In genomic region chr10:103847909-103848468, GRCh38 we compare ENCODE assay signal across 10 cellular contexts. TPM values are rescaled to one million over a fixed set of nuclear protein-coding genes. Genes with fewer than 3 reads are reported as not detected.
DNase-seq lines count a peak whose midpoint lies in the region; ATAC-seq, FAIRE-seq and TF ChIP-seq lines count a peak whose summit lies in the region.
"Had no signal": no experiment of that assay in that cellular context is flagged by ENCODE, and none has a peak within 500 bp of the region (broad histone marks: within the 10 kb centered on the region; RNA-seq: fewer than 3 reads in every experiment).

No MANE protein-coding gene starts in this region.

- WGBS in A549 (ENCODE audit: missing lambda C conversion rate): 62% methylated on average over 8 of the region's 8 CpGs
- 69 to 87% methylated on average over 5 of the region's 8 CpGs for WGBS in gastroesophageal sphincter (ENCODE audit: low coverage in 1 of 2), 2 donors
- WGBS in pancreas, 2 donors: 74 to 76% methylated on average over 8 of the region's 8 CpGs

- intact Hi-C loops in activated T-helper 2 cell treated with anti-CD3 and anti-CD28 coated beads, Interferon-gamma antibody, Interleukin-2, Interleukin-4, amounts not matched to agents 10 μg/mL and 5 μg/mL and 100 μg/mL, durations not matched to agents 14 hours and 24 hours and 36 hours (cut with micrococcal nuclease): no loop called here
- intact Hi-C loops in pancreas (cut with DNase I): loop anchor here in 1 of 3 donors (10.0 kb wide), 1 partner anchor 123 kb away; no protein-coding TSS in a partner anchor

- no peak overlapping the region for H3K27ac ChIP-seq in A549
- peak overlapping the region; percentile 89 for H3K27ac ChIP-seq in RWPE2 (ENCODE audit: poor library complexity, severe bottlenecking)
- H3K27ac ChIP-seq in foreskin keratinocyte: no peak overlapping the region
- peak overlapping the region in 1 of 4 donors; percentile 87 for H3K27ac ChIP-seq in gastroesophageal sphincter
- no peak overlapping the region for H3K27ac ChIP-seq in pancreas
- H3K27ac ChIP-seq: body of pancreas had no signal

- H3K27me3 ChIP-seq in RWPE2 (ENCODE audit: insufficient read depth, poor library complexity, severe bottlenecking): no peaks in the 10 kb centered on the region
- no peaks in the 10 kb centered on the region for H3K27me3 ChIP-seq in foreskin keratinocyte
- H3K27me3 ChIP-seq in gastroesophageal sphincter: no peaks in the 10 kb centered on the region
- no peaks in the 10 kb centered on the region for H3K27me3 ChIP-seq in pancreas
- H3K27me3 ChIP-seq: body of pancreas had no signal

- no peak for TF ChIP-seq EP300 in A549 (IDR thresholded peaks at IDR 0.05)
- TF ChIP-seq EP300 in gastroesophageal sphincter (IDR thresholded peaks at IDR 0.05): no peak

- no peak overlapping the region for H3K4me3 Mint-ChIP-seq in activated T-helper 2 cell treated with anti-CD3 and anti-CD28 coated beads, Interferon-gamma antibody, Interleukin-2, Interleukin-4, amounts not matched to agents 10 μg/mL and 5 μg/mL and 100 μg/mL, durations not matched to agents 14 hours and 24 hours and 36 hours (ENCODE audit: low read depth)

- TF ChIP-seq POLR2A in A549 (IDR thresholded peaks at IDR 0.05; ENCODE audit: low read length) (no peak), gastroesophageal sphincter (IDR thresholded peaks at IDR 0.05) (no peak)

- no peak overlapping the region for H3K4me2 ChIP-seq in A549

- FAIRE-seq in A549 (lab: Jason Lieb, UNC): no peak
- no peak for FAIRE-seq in pancreas (lab: Jason Lieb, UNC)

- H3K36me3 Mint-ChIP-seq in activated T-helper 2 cell treated with anti-CD3 and anti-CD28 coated beads, Interferon-gamma antibody, Interleukin-2, Interleukin-4, amounts not matched to agents 10 μg/mL and 5 μg/mL and 100 μg/mL, durations not matched to agents 14 hours and 24 hours and 36 hours (ENCODE audit: low read depth): no peaks in the 10 kb centered on the region
- H3K36me3 Mint-ChIP-seq: naive thymus-derived CD8-positive, alpha-beta T cell had no signal

- peaks cover 30% of the 10 kb centered on the region for H3K36me3 ChIP-seq in RWPE2 (ENCODE audit: low read depth)
- H3K36me3 ChIP-seq in gastroesophageal sphincter: no peaks in the 10 kb centered on the region
- no peaks in the 10 kb centered on the region for H3K36me3 ChIP-seq in pancreas

- TF ChIP-seq CTCF in A549 (IDR thresholded peaks at IDR 0.05) (no peak; the same call in 2 of the 3 replicates), RWPE2 (IDR thresholded peaks at IDR 0.05; ENCODE audit: poor library complexity, severe bottlenecking) (peak; percentile 16), foreskin keratinocyte (conservative IDR thresholded peaks at IDR 0.05) (peak; percentile 44), gastroesophageal sphincter (IDR thresholded peaks at IDR 0.05) (no peak), pancreas (IDR thresholded peaks at IDR 0.05) (no peak)

- TF ChIP-seq RAD21 in A549 (conservative IDR thresholded peaks at IDR 0.05 in 1 of 2, IDR thresholded peaks at IDR 0.05 in 1 of 2): no peak

- ATAC-seq in A549: peak; percentile 72 to 84; a peak in 5 of 6 replicates
- ATAC-seq in RWPE2 (ENCODE audit: low read depth): no peak
- peak; percentile 28 for ATAC-seq in foreskin keratinocyte
- no peak for ATAC-seq in gastroesophageal sphincter
- no peak for ATAC-seq in pancreas
- ATAC-seq: body of pancreas had no signal

- CTCF ChIA-PET in A549 (lab: Yijun Ruan, JAX): interaction anchor here (0.8 to 3.3 kb wide), 17 partner anchors 8 to 444 kb away, joined by 3 to 30 read pairs (median 4); no protein-coding TSS in a partner anchor

- no peak overlapping the region for H3K27ac Mint-ChIP-seq in activated T-helper 2 cell treated with anti-CD3 and anti-CD28 coated beads, Interferon-gamma antibody, Interleukin-2, Interleukin-4, amounts not matched to agents 10 μg/mL and 5 μg/mL and 100 μg/mL, durations not matched to agents 14 hours and 24 hours and 36 hours

- H3K9me3 Mint-ChIP-seq in activated T-helper 2 cell treated with anti-CD3 and anti-CD28 coated beads, Interferon-gamma antibody, Interleukin-2, Interleukin-4, amounts not matched to agents 10 μg/mL and 5 μg/mL and 100 μg/mL, durations not matched to agents 14 hours and 24 hours and 36 hours: no peaks in the 10 kb centered on the region
- H3K9me3 Mint-ChIP-seq: naive thymus-derived CD8-positive, alpha-beta T cell had no signal

- H3K9me3 ChIP-seq in A549 (no peaks in the 10 kb centered on the region), RWPE2 (ENCODE audit: severe bottlenecking) (no peaks in the 10 kb centered on the region), gastroesophageal sphincter (no peaks in the 10 kb centered on the region), pancreas (no peaks in the 10 kb centered on the region)
- H3K9me3 ChIP-seq: body of pancreas had no signal

- H3K4me1 ChIP-seq in A549: no peaks in the 10 kb centered on the region
- H3K4me1 ChIP-seq in RWPE2 (ENCODE audit: insufficient read depth, poor library complexity, severe bottlenecking): peaks cover 40% of the 10 kb centered on the region
- peaks cover 71% of the 10 kb centered on the region for H3K4me1 ChIP-seq in foreskin keratinocyte
- peaks cover 7 to 83% (median 38%) of the 10 kb centered on the region in 3 donors for H3K4me1 ChIP-seq in gastroesophageal sphincter
- H3K4me1 ChIP-seq in pancreas: peaks cover 0 to 17% (median 8%) of the 10 kb centered on the region in 3 donors

- H3K4me3 ChIP-seq in A549: no peak overlapping the region
- no peak overlapping the region for H3K4me3 ChIP-seq in RWPE2 (ENCODE audit: severe bottlenecking)
- H3K4me3 ChIP-seq in gastroesophageal sphincter: no peak overlapping the region
- H3K4me3 ChIP-seq in pancreas: no peak overlapping the region
- H3K4me3 ChIP-seq: body of pancreas had no signal

- peaks cover 17% of the 10 kb centered on the region for H3K4me1 Mint-ChIP-seq in activated T-helper 2 cell treated with anti-CD3 and anti-CD28 coated beads, Interferon-gamma antibody, Interleukin-2, Interleukin-4, amounts not matched to agents 10 μg/mL and 5 μg/mL and 100 μg/mL, durations not matched to agents 14 hours and 24 hours and 36 hours (ENCODE audit: low read depth)

- peaks cover 36% of the 10 kb centered on the region for H3K27me3 Mint-ChIP-seq in activated T-helper 2 cell treated with anti-CD3 and anti-CD28 coated beads, Interferon-gamma antibody, Interleukin-2, Interleukin-4, amounts not matched to agents 10 μg/mL and 5 μg/mL and 100 μg/mL, durations not matched to agents 14 hours and 24 hours and 36 hours (ENCODE audit: low read depth)

- POLR2A ChIA-PET in A549 (lab: Yijun Ruan, JAX): no interaction called here

- peak in 1 of 2 experiments; percentile 59 for DNase-seq in A549 (ENCODE audit: low read depth in 1 of 2, low spot score in 1 of 2)
- peak; percentile 11 for DNase-seq in GDM1 (lab: John Stamatoyannopoulos, UW)
- no peak for DNase-seq in RWPE2 (ENCODE audit: low spot score)
- no peak for DNase-seq in foreskin keratinocyte
- DNase-seq in activated T-helper 2 cell treated with anti-CD3 and anti-CD28 coated beads, Interferon-gamma antibody, Interleukin-2, Interleukin-4, amounts not matched to agents 10 μg/mL and 5 μg/mL and 100 μg/mL, durations not matched to agents 14 hours and 24 hours and 36 hours (ENCODE audit: low spot score): no peak
- DNase-seq in COR-L47 (lab: John Stamatoyannopoulos, UW): no peak
- no peak for DNase-seq in pancreas
- DNase-seq: body of pancreas; naive thymus-derived CD8-positive, alpha-beta T cell had no signal

TF ChIP-seq in A549, 52 proteins besides CTCF, POLR2A, EP300 and RAD21:
- TF ChIP-seq E2F6 (IDR thresholded peaks at IDR 0.05; ENCODE audit: borderline replicate concordance, low read depth): no peak

RNA-seq across cellular contexts. Expression of gene SH3PXD2A, which starts 7.4 kb away (rescaled TPM):
- polyA plus RNA-seq in A549 (2011; rRNA removed) (3.9 and 6.2 TPM in 2 replicates), A549 (2017; fragmentation: RNase III; extraction: RNeasy Plus Mini Kit Qiagen cat#74134 plus additional on column Dnase treatment) (1.4 to 2.4 TPM (median 1.7 TPM) in 3 replicates), foreskin keratinocyte (23.9 and 27.5 TPM in 2 replicates), pancreas (10 to 100 TPM in 1 of 2 donors, 1 to 10 TPM in 1; 8.1 to 10.6 TPM)
- polyA plus RNA-seq in A549 (2012; cell fraction: cytosol; rRNA removed): 0.82 and 1.1 TPM in 2 replicates
- polyA plus RNA-seq in A549 (2012; cell fraction: nucleus; rRNA removed): 2.2 and 2.7 TPM in 2 replicates
- 7.4 and 7.6 TPM in 2 replicates for polyA minus RNA-seq in A549 (2011; rRNA and poly(A)+ RNA removed)
- total RNA-seq in foreskin keratinocyte (81.7 and 109 TPM in 2 replicates), gastroesophageal sphincter (10 to 100 TPM; 31.2 to 65.2 (median 39.5) TPM), pancreas (10 to 100 TPM in 1 of 6 donors, 1 to 10 TPM in 5; 3.9 to 16.4 (median 6.7) TPM)
- 8.3 and 8.6 TPM in 2 replicates for total RNA-seq in activated T-helper 2 cell treated with anti-CD3 and anti-CD28 coated beads, Interferon-gamma antibody, Interleukin-2, Interleukin-4, amounts not matched to agents 10 μg/mL and 5 μg/mL and 100 μg/mL, durations not matched to agents 14 hours and 24 hours and 36 hours

Comparison
In these comparisons a context has a peak if more than half of its experiments do, and no peak if none do; other contexts are left out.
1. ATAC-seq: peak in A549 (2 of 2) and foreskin keratinocyte (single experiment); none in RWPE2 (single experiment), gastroesophageal sphincter (single experiment) and pancreas (0 of 4).
2. CTCF ChIP-seq: peak in RWPE2 (single experiment) and foreskin keratinocyte (single experiment); none in A549 (single experiment), gastroesophageal sphincter (0 of 4) and pancreas (0 of 4).